1 cellular context compared by ENCODE assay signal in genomic region chr20:20371133-20371532, GRCh38.
TF ChIP-seq lines count a peak whose summit lies in the region.

No MANE protein-coding gene starts in this region.

TF ChIP-seq in WTC11, 78 proteins besides CTCF, POLR2A, EP300 and RAD21 (continued from another document):
- TF ChIP-seq ZNF423 (CRISPR knock-in tag; IDR thresholded peaks at IDR 0.05) (no peak), E2F1 (CRISPR knock-in tag; IDR thresholded peaks at IDR 0.05) (no peak), JAZF1 (CRISPR knock-in tag; IDR thresholded peaks at IDR 0.05) (no peak), MXD4 (CRISPR knock-in tag; IDR thresholded peaks at IDR 0.05; ENCODE audit: borderline replicate concordance) (no peak), ARID4B (CRISPR knock-in tag; IDR thresholded peaks at IDR 0.05; ENCODE audit: borderline replicate concordance) (no peak)
